ENCODE assay signal across 29 cellular contexts in genomic region chr22:33006220-33006954, GRCh38. TPM values are rescaled to one million over a fixed set of nuclear protein-coding genes. Genes with fewer than 3 reads are reported as not detected.
DNase-seq lines count a peak whose midpoint lies in the region; ATAC-seq lines count a peak whose summit lies in the region.
"Had no signal": no experiment of that assay in that cellular context is flagged by ENCODE, and none has a peak within 500 bp of the region (broad histone marks: within the 10 kb centered on the region; RNA-seq: fewer than 3 reads in every experiment).

No MANE protein-coding gene starts in this region.

- intact Hi-C loops in cardiac septum (cut with DNase I), result no loop called here
- intact Hi-C loops in Right ventricle myocardium superior (cut with DNase I), result no loop called here

- DNase-seq in cardiac septum (ENCODE audit: low spot score) (peak; percentile 10), Right ventricle myocardium superior (no peak), NCI-H748 (lab: John Stamatoyannopoulos, UW; ENCODE audit: unreplicated experiment) (peak; percentile 88), left lobe of liver (ENCODE audit: low spot score) (peak; percentile 64), HT-29 (ENCODE audit: low spot score) (no peak), NCI-H526 treated with DMSO at 0.1 percent for 48 hours (lab: John Stamatoyannopoulos, UW) (no peak)
- DNase-seq: ACHN; activated CD4-positive, alpha-beta T cell treated with anti-CD3 and anti-CD28 coated beads, Interleukin-2, amount 10 ng/mL, durations not matched to agents 24 days and 14 days; activated naive CD4-positive, alpha-beta T cell treated with Interleukin-2 at 50 U/mL for 16 hours; activated T-cell treated with anti-CD3 and anti-CD28 coated beads, Interleukin-2, amount 50 U/mL, for 48 hours; brain microvascular endothelial cell; COR-L47; effector memory CD8-positive, alpha-beta T cell; esophagus squamous epithelium; gastrocnemius medialis; hypothalamus; left ventricle myocardium superior; NCI-H187 treated with DMSO at 0.1 percent for 48 hours; NCI-H446 treated with DMSO at 0.1 percent for 48 hours; pancreas; stimulated activated CD4-positive, alpha-beta T cell treated with anti-CD3 and anti-CD28 coated beads, Interleukin-4, amount 100 ng/mL, for 1 hour; stimulated activated naive B cell treated with anti-CD40 and anti-IgM and Interleukin-4, amounts not matched to agents 10 μg/mL and 1 μg/mL and 100 μg/mL, for 72 hours; uterus had no signal

- ATAC-seq in Right ventricle myocardium superior (ENCODE audit: poor library complexity) (no peak), left lobe of liver (peak; percentile 80), GM21723 (IDR thresholded peaks at IDR 0.05; ENCODE audit: unreplicated experiment) (no peak), GM18502 (IDR thresholded peaks at IDR 0.05; ENCODE audit: poor library complexity, unreplicated experiment) (no peak)
- ATAC-seq: effector memory CD8-positive, alpha-beta T cell; gastrocnemius medialis; HCT116; left ventricle myocardium superior; stimulated activated naive B cell treated with anti-CD40 and anti-IgM and Interleukin-4, amounts not matched to agents 10 μg/mL and 1 μg/mL and 100 μg/mL, for 72 hours had no signal

RNA-seq across cellular contexts. Expression of gene SYN3, which starts 51.8 kb away (rescaled TPM):
- total RNA-seq in cardiac septum (0.81 TPM), Right ventricle myocardium superior (0.40 TPM), left lobe of liver (0.75 TPM)
- not detected in 2 replicates for total RNA-seq in HT-29 (2014; rRNA removed; shearing (Covaris generic))
- total RNA-seq: activated CD4-positive, alpha-beta T cell treated with anti-CD3 and anti-CD28 coated beads, Interleukin-2, amount 10 ng/mL, durations not matched to agents 24 days and 14 days; left ventricle myocardium superior; M059J; mononuclear cell; T-helper 2 cell treated with Interferon-gamma antibody and Interleukin-4, amounts not matched to agents 100 ng/mL and 5 ng/mL, for 36 hours had no signal

Comparison
In these comparisons a context has a peak if more than half of its experiments do, and no peak if none do; other contexts are left out.
1. DNase-seq: peak in cardiac septum (single experiment), NCI-H748 (single experiment) and left lobe of liver (single experiment); none in Right ventricle myocardium superior (single experiment), HT-29 (single experiment) and NCI-H526 treated with DMSO at 0.1 percent for 48 hours (single experiment).